ENCODE assay signal across 12 cellular contexts in the genomic region with DNA sequence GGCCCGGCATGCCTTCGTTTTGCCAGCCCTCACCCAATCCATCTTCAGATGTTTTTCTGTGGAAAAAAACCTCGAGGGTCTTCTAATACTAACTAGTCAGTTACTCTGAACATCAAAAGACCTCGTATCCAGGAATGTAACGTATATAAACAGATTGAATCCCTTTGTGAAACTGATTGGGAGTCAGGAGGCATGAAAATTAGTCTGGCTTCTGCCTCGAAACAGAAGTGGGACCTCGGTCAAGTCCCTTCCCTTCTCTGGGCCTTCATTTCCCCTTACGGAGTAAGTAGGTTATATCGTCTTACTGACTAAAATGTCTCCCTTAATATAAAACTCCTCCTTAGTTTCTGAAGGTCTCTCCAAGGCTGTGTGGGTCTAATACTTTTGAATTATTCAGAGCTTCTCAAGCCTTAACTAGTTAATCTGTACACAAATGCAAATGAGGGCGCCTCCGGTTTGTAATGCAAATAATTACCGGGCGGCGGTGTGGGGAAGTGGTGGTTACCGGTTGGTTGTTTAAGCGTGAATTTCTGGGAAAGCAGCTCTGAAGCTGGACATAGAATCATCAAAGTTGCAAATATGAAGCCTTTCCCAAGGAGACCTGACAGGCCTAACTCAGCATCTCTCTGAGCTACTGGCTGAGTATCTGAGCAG. TPM values are rescaled to one million over a fixed set of nuclear protein-coding genes. Genes with fewer than 3 reads are reported as not detected.
DNase-seq lines count a peak whose midpoint lies in the region; ATAC-seq lines count a peak whose summit lies in the region.
"Had no signal": no experiment of that assay in that cellular context is flagged by ENCODE, and none has a peak within 500 bp of the region (broad histone marks: within the 10 kb centered on the region; RNA-seq: fewer than 3 reads in every experiment).

No MANE protein-coding gene starts in this region.

- H3K27me3 ChIP-seq in HUES64 (ENCODE audit: insufficient read depth, low read length): no peaks in the 10 kb centered on the region
- H3K27me3 ChIP-seq: tibial nerve had no signal

- no peak overlapping the region for H3K9ac ChIP-seq in HUES64 (ENCODE audit: low read depth, low read length)

- no peaks in the 10 kb centered on the region for H3K36me3 ChIP-seq in HUES64 (ENCODE audit: insufficient read depth, low read length)
- H3K36me3 ChIP-seq: tibial nerve, WERI-Rb-1 had no signal

- ATAC-seq in GM18517 (IDR thresholded peaks at IDR 0.05; ENCODE audit: unreplicated experiment): peak; percentile 61
- peak; percentile 63 for ATAC-seq in GM21786 (IDR thresholded peaks at IDR 0.05; ENCODE audit: unreplicated experiment)

- peaks cover 17% of the 10 kb centered on the region for H3K4me1 ChIP-seq in HUES64 (ENCODE audit: insufficient read depth, low read length)

- DNase-seq in left kidney (ENCODE audit: low read depth, low spot score) (peak; percentile 69), C1 segment of cervical spinal cord (lab: John Stamatoyannopoulos, UW) (no peak), dermis blood vessel endothelial cell (no peak), NCI-H1694 (lab: John Stamatoyannopoulos, UW) (no peak), DMS53 (lab: John Stamatoyannopoulos, UW) (no peak)
- DNase-seq: NCI-H1105, WERI-Rb-1 had no signal

- no peak overlapping the region for H3K4me3 ChIP-seq in HUES64 (ENCODE audit: low read length)
- H3K4me3 ChIP-seq: smooth muscle cell, tibial nerve had no signal

- WGBS in HUES64: 42% methylated on average over 14 of the region's 16 CpGs

- no peaks in the 10 kb centered on the region for H3K9me3 ChIP-seq in HUES64 (ENCODE audit: insufficient read depth, low read depth, low read length)
- H3K9me3 ChIP-seq: tibial nerve had no signal

- H3K27ac ChIP-seq in HUES64 (ENCODE audit: low read depth, low read length): 0 out of 2 replicates have a peak overlapping the region, but pooled peaks have one; percentile 10
- H3K27ac ChIP-seq: tibial nerve, WERI-Rb-1 had no signal

RNA-seq across cellular contexts. Expression of gene NKRF, which starts 11.4 kb away (rescaled TPM):
- polyA plus RNA-seq in HUES64 (2013, experiment 1 of 2): 12.6 TPM
- polyA plus RNA-seq in HUES64 (2013, experiment 2 of 2): 12.7 TPM
- 4.1 and 9.9 TPM in 2 replicates for total RNA-seq in dermis blood vessel endothelial cell

RNA-seq across cellular contexts. Expression of gene UBE2A, which starts 43.3 kb away (rescaled TPM):
- polyA plus RNA-seq in HUES64 (2013, experiment 1 of 2): 45.5 TPM
- polyA plus RNA-seq in HUES64 (2013, experiment 2 of 2): 43.6 TPM
- total RNA-seq in dermis blood vessel endothelial cell: 22.6 and 33.6 TPM in 2 replicates

RNA-seq across cellular contexts. Expression of gene STEEP1, which starts 52.4 kb away (rescaled TPM):
- polyA plus RNA-seq in HUES64 (2013, experiment 1 of 2): 16.6 TPM
- 17.1 TPM for polyA plus RNA-seq in HUES64 (2013, experiment 2 of 2)
- 45.3 and 53.8 TPM in 2 replicates for total RNA-seq in dermis blood vessel endothelial cell
